ENCODE assay signal across 34 cellular contexts in genomic region chr2:240328526-240328925, GRCh38.
"Had no signal": no experiment of that assay in that cellular context is flagged by ENCODE, and none has a peak within 500 bp of the region (broad histone marks: within the 10 kb centered on the region; RNA-seq: fewer than 3 reads in every experiment).

No MANE protein-coding gene starts in this region.

- H3K9me3 ChIP-seq: gastrocnemius medialis had no signal

- H3K4me3 Mint-ChIP-seq: activated B cell treated with CpG ODN at 0.5 μM for 24 hours; activated CD8-positive, alpha-beta T cell treated with anti-CD3 and anti-CD28 coated beads for 36 hours; activated naive CD4-positive, alpha-beta T cell treated with anti-CD3 and anti-CD28 coated beads, Interleukin-2, amount 10 ng/mL, durations not matched to agents 7 days and 5 days; activated naive CD8-positive, alpha-beta T cell treated with anti-CD3 and anti-CD28 coated beads, Interleukin-2, amount 10 ng/mL, durations not matched to agents 7 days and 5 days; activated T-cell treated with anti-CD3 and anti-CD28 coated beads, Interleukin-2, amount 50 U/mL, for 24 hours; activated T-cell treated with anti-CD3 and anti-CD28 coated beads, Interleukin-2, amount 50 U/mL, for 72 hours; brain; central memory CD8-positive, alpha-beta T cell; dendritic cell treated with granulocyte-macrophage colony-stimulating factor and Interleukin-4, amounts not matched to agents 40 ng/mL and 50 ng/mL, for 4 days; effector memory CD8-positive, alpha-beta T cell; T-helper 17 cell; T-helper 2 cell treated with Interferon-gamma antibody and Interleukin-4, amounts not matched to agents 5 μg/mL and 100 μg/mL, for 36 hours had no signal

- H3K36me3 Mint-ChIP-seq: activated naive CD4-positive, alpha-beta T cell treated with anti-CD3 and anti-CD28 coated beads, Interleukin-2, amount 10 ng/mL, durations not matched to agents 7 days and 5 days; activated naive CD8-positive, alpha-beta T cell treated with anti-CD3 and anti-CD28 coated beads, Interleukin-2, amount 10 ng/mL, durations not matched to agents 7 days and 5 days; brain had no signal

- H3K4me1 ChIP-seq: ascending aorta, breast epithelium, foreskin keratinocyte had no signal

- H3K27ac Mint-ChIP-seq: activated B cell treated with CpG ODN at 0.5 μM for 24 hours; activated CD8-positive, alpha-beta T cell treated with anti-CD3 and anti-CD28 coated beads for 36 hours; activated naive CD4-positive, alpha-beta T cell treated with anti-CD3 and anti-CD28 coated beads, Interleukin-2, amount 10 ng/mL, durations not matched to agents 7 days and 5 days; activated naive CD4-positive, alpha-beta T cell treated with anti-CD3 and anti-CD28 coated beads, Interleukin-2, amount 50 U/mL, for 72 hours; activated naive CD8-positive, alpha-beta T cell treated with anti-CD3 and anti-CD28 coated beads, Interleukin-2, amount 10 ng/mL, durations not matched to agents 7 days and 5 days; activated T-cell treated with anti-CD3 and anti-CD28 coated beads, Interleukin-2, amount 50 U/mL, for 24 hours; activated T-cell treated with anti-CD3 and anti-CD28 coated beads, Interleukin-2, amount 50 U/mL, for 72 hours; brain; dendritic cell treated with granulocyte-macrophage colony-stimulating factor and Interleukin-4, amounts not matched to agents 40 ng/mL and 50 ng/mL, for 4 days; effector memory CD8-positive, alpha-beta T cell; T-helper 17 cell; T-helper 2 cell treated with Interferon-gamma antibody and Interleukin-4, amounts not matched to agents 5 μg/mL and 100 μg/mL, for 36 hours had no signal

- H3K27me3 Mint-ChIP-seq: activated naive CD4-positive, alpha-beta T cell treated with anti-CD3 and anti-CD28 coated beads, Interleukin-2, amount 10 ng/mL, durations not matched to agents 7 days and 5 days had no signal

- ATAC-seq: activated CD4-positive, CD25-positive, alpha-beta regulatory T cell treated with anti-CD3 and anti-CD28 coated beads, Interleukin-2, amount 50 U/mL, for 24 hours; activated CD8-positive, alpha-beta T cell treated with anti-CD3 and anti-CD28 coated beads for 36 hours; activated naive CD4-positive, alpha-beta T cell treated with anti-CD3 and anti-CD28 coated beads, Interleukin-2, amount 50 U/mL, for 72 hours; activated T-cell treated with anti-CD3 and anti-CD28 coated beads, Interleukin-2, amount 50 U/mL, for 72 hours; effector memory CD8-positive, alpha-beta T cell; foreskin keratinocyte; gastrocnemius medialis; T-helper 17 cell had no signal

- H3K4me1 Mint-ChIP-seq: activated B cell treated with CpG ODN at 0.5 μM for 24 hours; activated naive CD4-positive, alpha-beta T cell treated with anti-CD3 and anti-CD28 coated beads, Interleukin-2, amount 10 ng/mL, durations not matched to agents 7 days and 5 days; activated naive CD8-positive, alpha-beta T cell treated with anti-CD3 and anti-CD28 coated beads, Interleukin-2, amount 10 ng/mL, durations not matched to agents 7 days and 5 days; central memory CD8-positive, alpha-beta T cell; T-helper 17 cell had no signal

- H3K27me3 ChIP-seq: ascending aorta, cardiac muscle cell, gastrocnemius medialis had no signal

- DNase-seq: activated B cell treated with CpG ODN at 0.5 μM for 24 hours; activated CD4-positive, alpha-beta T cell treated with anti-CD3 and anti-CD28 coated beads for 48 hours; activated CD4-positive, alpha-beta T cell treated with anti-CD3 and anti-CD28 coated beads, Interleukin-2, amount 50 U/mL, for 1 hour; activated CD4-positive, alpha-beta T cell treated with anti-CD3 and anti-CD28 coated beads, Interleukin-2, amount 50 U/mL, for 48 hours; activated CD8-positive, alpha-beta memory T cell treated with anti-CD3 and anti-CD28 coated beads, Interleukin-2, amount 50 U/mL, for 48 hours; activated CD8-positive, alpha-beta T cell treated with anti-CD3 and anti-CD28 coated beads for 36 hours; activated gamma-delta T cell; activated naive CD4-positive, alpha-beta T cell; activated naive CD4-positive, alpha-beta T cell treated with anti-CD3 and anti-CD28 coated beads, Interleukin-2, amount 10 ng/mL, durations not matched to agents 7 days and 5 days; activated naive CD8-positive, alpha-beta T cell treated with anti-CD3 and anti-CD28 coated beads, Interleukin-2, amount 10 ng/mL, durations not matched to agents 7 days and 5 days; activated T-cell treated with anti-CD3 and anti-CD28 coated beads for 4 hours; activated T-cell treated with anti-CD3 and anti-CD28 coated beads, Interleukin-2, amount 50 U/mL, for 24 hours; activated T-cell treated with anti-CD3 and anti-CD28 coated beads, Interleukin-2, amount 50 U/mL, for 72 hours; dorsolateral prefrontal cortex; effector CD4-positive, alpha-beta T cell; effector memory CD8-positive, alpha-beta T cell; erythroblast; foreskin keratinocyte; gastrocnemius medialis; T-helper 1 cell; T-helper 17 cell; T1000; WERI-Rb-1 had no signal

- H3K4me3 ChIP-seq: ascending aorta, breast epithelium, cardiac muscle cell, coronary artery, dorsolateral prefrontal cortex, esophagus muscularis mucosa, gastrocnemius medialis had no signal

- H3K36me3 ChIP-seq: ascending aorta, breast epithelium, cardiac muscle cell, esophagus muscularis mucosa, gastrocnemius medialis, WERI-Rb-1 had no signal
